Comparison of ENCODE assay signal across 1 cellular context in genomic region chr12:726281-727140, GRCh38.
TF ChIP-seq lines count a peak whose summit lies in the region.

No MANE protein-coding gene starts in this region.

TF ChIP-seq in HCT116, 20 proteins besides CTCF, POLR2A, EP300 and RAD21 (continued from another document):
- TF ChIP-seq ZBTB33 (IDR thresholded peaks at IDR 0.05; ENCODE audit: extremely low read depth, insufficient replicate concordance, low read length): no peak
